In the genomic region with DNA sequence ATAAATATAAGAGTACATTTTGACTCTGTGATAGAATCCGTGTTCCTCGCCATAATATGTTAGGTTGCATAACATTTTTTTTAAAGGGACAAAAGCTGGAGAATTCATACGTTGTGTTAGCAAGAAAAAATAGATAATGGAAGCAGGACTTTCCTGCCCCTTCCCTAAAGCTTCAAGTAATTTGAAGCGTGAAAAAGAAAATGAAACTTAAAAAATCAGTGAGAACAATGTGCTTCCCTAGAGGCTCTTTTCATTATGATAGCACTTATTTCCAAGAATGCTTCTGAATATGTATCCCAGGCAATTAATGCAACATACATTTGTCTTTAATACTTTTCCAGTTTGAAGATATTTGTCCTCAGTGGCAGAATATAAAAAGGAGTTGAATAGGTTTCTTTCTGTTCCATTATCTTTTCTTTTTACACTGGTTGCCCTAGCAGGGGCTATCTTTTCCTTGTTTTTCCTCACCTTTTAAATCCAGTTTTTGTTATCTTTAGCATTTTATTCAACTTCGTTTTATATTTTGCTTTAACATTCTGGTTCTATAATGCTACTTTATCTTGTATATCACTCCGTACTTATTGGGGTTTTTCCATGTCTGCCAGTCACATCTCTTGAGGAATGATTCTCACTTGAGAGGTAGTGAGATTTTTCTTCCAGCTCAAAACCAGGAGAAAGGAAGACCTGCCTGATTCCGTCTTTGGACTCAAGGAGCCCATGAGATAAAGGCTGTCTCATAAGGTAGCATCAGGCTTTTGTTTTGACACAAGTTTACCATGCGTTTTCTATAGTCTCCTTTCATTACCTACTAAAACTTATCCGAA, we compare ENCODE assay signal across 9 cellular contexts.
DNase-seq lines count a peak whose midpoint lies in the region; ATAC-seq and TF ChIP-seq lines count a peak whose summit lies in the region.
"Had no signal": no experiment of that assay in that cellular context is flagged by ENCODE, and none has a peak within 500 bp of the region (broad histone marks: within the 10 kb centered on the region; RNA-seq: fewer than 3 reads in every experiment).

No MANE protein-coding gene starts in this region.

- peaks cover 93% of the 10 kb centered on the region for H3K4me1 ChIP-seq in Karpas-422 (ENCODE audit: low read length)
- H3K4me1 ChIP-seq in effector memory CD4-positive, alpha-beta T cell (ENCODE audit: control insufficient read depth, insufficient read depth, low read length, poor library complexity, severe bottlenecking), result peaks cover 38% of the 10 kb centered on the region
- peaks cover 51% of the 10 kb centered on the region for H3K4me1 ChIP-seq in neural progenitor cell

- no peak overlapping the region for H2AFZ ChIP-seq in Karpas-422 (ENCODE audit: low read length)
- H2AFZ ChIP-seq in neural progenitor cell (replicated peaks), result no peak overlapping the region

- H3K27ac ChIP-seq in CD4-positive, alpha-beta T cell (ENCODE audit: low read depth, low read length), result peak overlapping the region; percentile 52
- H3K27ac ChIP-seq in Karpas-422 (ENCODE audit: low read length) (peak overlapping the region; percentile 50), neural progenitor cell (peak overlapping the region; percentile 49)
- peak overlapping the region; percentile 44 for H3K27ac ChIP-seq in effector memory CD4-positive, alpha-beta T cell (ENCODE audit: insufficient read depth, low read length, poor library complexity, severe bottlenecking)

- H3K27me3 ChIP-seq in CD4-positive, alpha-beta T cell (ENCODE audit: control insufficient read depth, insufficient read depth, low read length), result no peaks in the 10 kb centered on the region
- H3K27me3 ChIP-seq in Karpas-422 (ENCODE audit: low read length), result no peaks in the 10 kb centered on the region
- no peaks in the 10 kb centered on the region for H3K27me3 ChIP-seq in effector memory CD4-positive, alpha-beta T cell (replicated peaks; ENCODE audit: control insufficient read depth, insufficient read depth, low read length, poor library complexity, severe bottlenecking)
- no peaks in the 10 kb centered on the region for H3K27me3 ChIP-seq in neural progenitor cell

- no peaks in the 10 kb centered on the region for H3K27me3 Mint-ChIP-seq in CD4-positive, alpha-beta T cell
- H3K27me3 Mint-ChIP-seq in neural progenitor cell (ENCODE audit: insufficient read depth, low read depth), result no peaks in the 10 kb centered on the region

- H3K4me2 ChIP-seq in Karpas-422 (ENCODE audit: low read depth, low read length, poor library complexity, severe bottlenecking), result peak overlapping the region; percentile 75
- peak overlapping the region; percentile 4 for H3K4me2 ChIP-seq in neural progenitor cell

- H3K4me3 Mint-ChIP-seq in CD4-positive, alpha-beta T cell, result peak overlapping the region; percentile 86
- H3K4me3 Mint-ChIP-seq in neural progenitor cell, result no peak overlapping the region

- H3K9ac ChIP-seq in Karpas-422 (ENCODE audit: low read length) (peak overlapping the region; percentile 40), neural progenitor cell (no peak overlapping the region)

- H3K79me2 ChIP-seq in Karpas-422 (ENCODE audit: low read length) (peaks cover 99% of the 10 kb centered on the region), neural progenitor cell (ENCODE audit: low read depth) (peaks cover 5% of the 10 kb centered on the region)

- POLR2A ChIA-PET in CD4-positive, alpha-beta T cell (lab: Charles Lee), result interaction anchor here (0.7 to 2.3 kb wide), 7 partner anchors 8 to 125 kb away, joined by 3 to 15 read pairs (median 3); no protein-coding TSS in a partner anchor

- CTCF ChIA-PET in CD4-positive, alpha-beta T cell (lab: Charles Lee), result interaction anchor here (1.0 kb wide), 1 partner anchor 89 kb away, joined by 3 read pairs; no protein-coding TSS in a partner anchor

- peaks cover 68% of the 10 kb centered on the region for H3K36me3 Mint-ChIP-seq in CD4-positive, alpha-beta T cell (ENCODE audit: low read depth)
- H3K36me3 Mint-ChIP-seq in neural progenitor cell, result peaks cover 2% of the 10 kb centered on the region

- no peaks in the 10 kb centered on the region for H3K9me3 Mint-ChIP-seq in CD4-positive, alpha-beta T cell
- H3K9me3 Mint-ChIP-seq in neural progenitor cell, result no peaks in the 10 kb centered on the region

- H4K20me1 ChIP-seq in Karpas-422 (ENCODE audit: insufficient read depth, low read depth, low read length) (no peaks in the 10 kb centered on the region), neural progenitor cell (ENCODE audit: low read depth) (no peaks in the 10 kb centered on the region)

- no peak for DNase-seq in CD4-positive, alpha-beta T cell
- peak; percentile 51 for DNase-seq in Karpas-422
- no peak for DNase-seq in effector memory CD4-positive, alpha-beta T cell
- DNase-seq in neural progenitor cell (ENCODE audit: low spot score), result no peak
- DNase-seq in HT-29 (ENCODE audit: low spot score), result no peak
- no peak for DNase-seq in stimulated activated naive CD4-positive, alpha-beta T cell (lab: John Stamatoyannopoulos, UW)
- no peak for DNase-seq in NOMO-1 (lab: John Stamatoyannopoulos, UW; ENCODE audit: unreplicated experiment in 2 of 2)
- no peak for DNase-seq in HK-2 (ENCODE audit: unreplicated experiment)
- DNase-seq: KG1 had no signal

- TF ChIP-seq CTCF in CD4-positive, alpha-beta T cell (IDR thresholded peaks at IDR 0.05), result no peak
- TF ChIP-seq CTCF in neural progenitor cell (IDR thresholded peaks at IDR 0.05), result no peak

- no peak for ATAC-seq in CD4-positive, alpha-beta T cell (ENCODE audit: poor library complexity)

- intact Hi-C loops in CD4-positive, alpha-beta T cell (cut with DNase I, micrococcal nuclease), result loop anchor here (5.0 to 10.0 kb wide), 2 partner anchors 35 to 108 kb away; no protein-coding TSS in a partner anchor

- H3K27ac Mint-ChIP-seq in CD4-positive, alpha-beta T cell, result peak overlapping the region; percentile 87
- no peak overlapping the region for H3K27ac Mint-ChIP-seq in neural progenitor cell

- H3K4me3 ChIP-seq in Karpas-422 (ENCODE audit: low read length), result peak overlapping the region; percentile 45
- no peak overlapping the region for H3K4me3 ChIP-seq in effector memory CD4-positive, alpha-beta T cell (ENCODE audit: insufficient read depth, low read depth, low read length, poor library complexity, severe bottlenecking)
- no peak overlapping the region for H3K4me3 ChIP-seq in neural progenitor cell

- H3K9me2 ChIP-seq in Karpas-422 (replicated peaks; ENCODE audit: insufficient read depth, low read length), result no peaks in the 10 kb centered on the region

- H3K36me3 ChIP-seq in Karpas-422 (ENCODE audit: insufficient read depth, low read length) (peaks cover 7% of the 10 kb centered on the region), neural progenitor cell (no peaks in the 10 kb centered on the region)
- peaks cover 5% of the 10 kb centered on the region for H3K36me3 ChIP-seq in effector memory CD4-positive, alpha-beta T cell (ENCODE audit: control insufficient read depth, insufficient read depth, low read length)

- peaks cover 92% of the 10 kb centered on the region for H3K4me1 Mint-ChIP-seq in CD4-positive, alpha-beta T cell (ENCODE audit: low read depth)
- H3K4me1 Mint-ChIP-seq in neural progenitor cell, result peaks cover 16% of the 10 kb centered on the region

- H3K9me3 ChIP-seq in CD4-positive, alpha-beta T cell (ENCODE audit: control insufficient read depth, low read length), result no peaks in the 10 kb centered on the region
- H3K9me3 ChIP-seq in Karpas-422 (ENCODE audit: low read length) (no peaks in the 10 kb centered on the region), neural progenitor cell (ENCODE audit: low read depth) (no peaks in the 10 kb centered on the region)
- no peaks in the 10 kb centered on the region for H3K9me3 ChIP-seq in effector memory CD4-positive, alpha-beta T cell (ENCODE audit: control insufficient read depth, low read length)

- H3F3A ChIP-seq in neural progenitor cell (ENCODE audit: low read depth), result peaks cover 10% of the 10 kb centered on the region
